In genomic region chr14:24079521-24080141, GRCh38 we compare ENCODE assay signal across 12 cellular contexts. TPM values are rescaled to one million over a fixed set of nuclear protein-coding genes. Genes with fewer than 3 reads are reported as not detected.
DNase-seq lines count a peak whose midpoint lies in the region; FAIRE-seq and TF ChIP-seq lines count a peak whose summit lies in the region.
"Had no signal": no experiment of that assay in that cellular context is flagged by ENCODE, and none has a peak within 500 bp of the region (broad histone marks: within the 10 kb centered on the region; RNA-seq: fewer than 3 reads in every experiment).

No MANE protein-coding gene starts in this region.

- H3K4me2 ChIP-seq in astrocyte (ENCODE audit: low read length) (no peak overlapping the region), neural progenitor cell (peak overlapping the region; percentile 87)

- peaks cover 22% of the 10 kb centered on the region for H3F3A ChIP-seq in neural progenitor cell (ENCODE audit: low read depth)

- H3K4me3 Mint-ChIP-seq in astrocyte (ENCODE audit: unreplicated experiment) (peak overlapping the region; percentile 65), neural progenitor cell (peak overlapping the region; percentile 82)

- no peak overlapping the region for H3K9ac ChIP-seq in astrocyte (ENCODE audit: low read length)
- H3K9ac ChIP-seq in neural progenitor cell: no peak overlapping the region

- peak; percentile 47 for DNase-seq in NCI-H510A treated with DMSO at 0.1 percent for 48 hours (lab: John Stamatoyannopoulos, UW)
- DNase-seq in NCI-H510A (lab: John Stamatoyannopoulos, UW): no peak
- peak; percentile 72 for DNase-seq in NCI-H2171 (lab: John Stamatoyannopoulos, UW)
- DNase-seq in astrocyte (ENCODE audit: low read depth): no peak
- peak; percentile 90 for DNase-seq in neural progenitor cell (ENCODE audit: low spot score)
- DNase-seq in dedifferentiated amniotic fluid mesenchymal stem cell (ENCODE audit: extremely low spot score): no peak
- no peak for DNase-seq in NCI-H128 (lab: John Stamatoyannopoulos, UW; ENCODE audit: unreplicated experiment)
- DNase-seq in DMS153 (lab: John Stamatoyannopoulos, UW): no peak
- DNase-seq: stimulated activated CD4-positive, alpha-beta T cell treated with anti-CD3 and anti-CD28 coated beads, Interleukin-4, amount 100 ng/mL, for 24 hours had no signal

- H3K27me3 ChIP-seq in astrocyte (ENCODE audit: insufficient read depth, low read length) (peaks cover 35% of the 10 kb centered on the region), neural progenitor cell (peaks cover 39% of the 10 kb centered on the region)
- H3K27me3 ChIP-seq: suprapubic skin had no signal

- H3K4me1 ChIP-seq in astrocyte (ENCODE audit: insufficient read depth, low read length): peaks cover 10% of the 10 kb centered on the region
- H3K4me1 ChIP-seq in neural progenitor cell: peaks cover 41% of the 10 kb centered on the region

- H3K27ac ChIP-seq in astrocyte (ENCODE audit: low read depth, low read length) (no peak overlapping the region), neural progenitor cell (no peak overlapping the region)
- H3K27ac ChIP-seq: epithelial cell of prostate, suprapubic skin had no signal

- H4K20me1 ChIP-seq in astrocyte (ENCODE audit: insufficient read depth, low read length): no peaks in the 10 kb centered on the region
- no peaks in the 10 kb centered on the region for H4K20me1 ChIP-seq in neural progenitor cell (ENCODE audit: low read depth)

- no peaks in the 10 kb centered on the region for H3K9me3 ChIP-seq in astrocyte (ENCODE audit: insufficient read depth, low read depth, low read length)
- H3K9me3 ChIP-seq in neural progenitor cell (ENCODE audit: low read depth): no peaks in the 10 kb centered on the region
- H3K9me3 ChIP-seq: A549, suprapubic skin had no signal

- H3K36me3 ChIP-seq in astrocyte (ENCODE audit: insufficient read depth, low read length) (no peaks in the 10 kb centered on the region), neural progenitor cell (no peaks in the 10 kb centered on the region)
- H3K36me3 ChIP-seq: suprapubic skin had no signal

- H3K27ac Mint-ChIP-seq in astrocyte (ENCODE audit: unreplicated experiment) (no peak overlapping the region), neural progenitor cell (no peak overlapping the region)

- no peaks in the 10 kb centered on the region for H3K36me3 Mint-ChIP-seq in astrocyte (ENCODE audit: low read depth, unreplicated experiment)
- no peaks in the 10 kb centered on the region for H3K36me3 Mint-ChIP-seq in neural progenitor cell

- H3K9me3 Mint-ChIP-seq in astrocyte (ENCODE audit: unreplicated experiment) (no peaks in the 10 kb centered on the region), neural progenitor cell (no peaks in the 10 kb centered on the region)

- H3K79me2 ChIP-seq in astrocyte (ENCODE audit: insufficient read depth, low read length) (no peaks in the 10 kb centered on the region), neural progenitor cell (ENCODE audit: low read depth) (no peaks in the 10 kb centered on the region)

- H3K4me1 Mint-ChIP-seq in astrocyte (ENCODE audit: low read depth, unreplicated experiment) (no peaks in the 10 kb centered on the region), neural progenitor cell (peaks cover 34% of the 10 kb centered on the region)

- no peak overlapping the region for H2AFZ ChIP-seq in astrocyte (ENCODE audit: low read depth, low read length)
- H2AFZ ChIP-seq in neural progenitor cell (replicated peaks): peak overlapping the region; percentile 64

- H3K4me3 ChIP-seq in astrocyte (ENCODE audit: insufficient read depth, low read depth, low read length): no peak overlapping the region
- no peak overlapping the region for H3K4me3 ChIP-seq in neural progenitor cell
- H3K4me3 ChIP-seq: A549, suprapubic skin had no signal

- TF ChIP-seq CTCF in astrocyte (IDR thresholded peaks at IDR 0.05; ENCODE audit: insufficient read depth, low read depth, low read length) (no peak), neural progenitor cell (IDR thresholded peaks at IDR 0.05) (no peak)

- FAIRE-seq in astrocyte (lab: Jason Lieb, UNC): no peak
- FAIRE-seq: A549 had no signal

- H3K27me3 Mint-ChIP-seq in astrocyte (ENCODE audit: low read depth, unreplicated experiment) (peaks cover 79% of the 10 kb centered on the region), neural progenitor cell (ENCODE audit: insufficient read depth, low read depth) (peaks cover 35% of the 10 kb centered on the region)

RNA-seq across cellular contexts. Expression of gene CPNE6, which starts 8.3 kb away (rescaled TPM):
- total RNA-seq in astrocyte (not detected in 2 replicates), neural progenitor cell (ENCODE audit: low replicate concordance) (not detected in 2 replicates)
- total RNA-seq: suprapubic skin had no signal

RNA-seq across cellular contexts. Expression of gene PCK2, which starts 14.5 kb away (rescaled TPM):
- total RNA-seq in astrocyte (73.8 and 101 TPM in 2 replicates), neural progenitor cell (ENCODE audit: low replicate concordance) (11.1 and 26.6 TPM in 2 replicates)

RNA-seq across cellular contexts. Expression of gene CARMIL3, which starts 27.8 kb away (rescaled TPM):
- total RNA-seq in astrocyte (0.34 and 0.38 TPM in 2 replicates), neural progenitor cell (ENCODE audit: low replicate concordance) (0.77 and 1.4 TPM in 2 replicates)

RNA-seq across cellular contexts. Expression of gene DCAF11, which starts 34.9 kb away (rescaled TPM):
- total RNA-seq in astrocyte (26.9 and 27.1 TPM in 2 replicates), neural progenitor cell (ENCODE audit: low replicate concordance) (66.5 and 83.8 TPM in 2 replicates)

RNA-seq across cellular contexts. Expression of gene NRL, which starts 35.1 kb away (rescaled TPM):
- total RNA-seq in astrocyte (0.48 and 0.70 TPM in 2 replicates), neural progenitor cell (ENCODE audit: low replicate concordance) (0.54 and 1.9 TPM in 2 replicates)

Comparison
In these comparisons a context has a peak if more than half of its experiments do, and no peak if none do; other contexts are left out.
1. DNase-seq: peak in NCI-H510A treated with DMSO at 0.1 percent for 48 hours (single experiment), NCI-H2171 (single experiment) and neural progenitor cell (single experiment); none in NCI-H510A (single experiment), astrocyte (single experiment), dedifferentiated amniotic fluid mesenchymal stem cell (single experiment), NCI-H128 (single experiment) and DMS153 (single experiment).